Comparison of ENCODE assay signal across 18 cellular contexts in the genomic region with DNA sequence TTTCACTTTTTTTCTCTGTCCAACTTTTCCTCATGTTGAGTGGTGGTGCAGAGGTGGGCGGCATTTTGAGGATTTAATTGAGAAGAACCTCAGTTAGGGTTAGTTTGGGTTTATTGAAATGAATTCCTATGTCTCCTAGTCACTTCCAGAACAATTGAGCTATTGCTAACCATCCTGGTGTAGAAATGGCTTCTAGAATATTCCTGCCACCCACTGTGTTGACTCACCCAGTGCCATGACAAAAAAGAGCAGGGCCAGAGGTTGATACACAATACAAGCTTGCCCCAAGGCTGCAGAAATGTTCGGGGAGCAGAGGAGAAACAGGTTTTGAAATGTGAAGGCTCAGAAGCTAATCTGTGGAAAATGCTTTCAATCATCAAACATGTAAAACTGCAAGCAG.
A peak's percentile ranks its signal among the peaks of the same experiment; 100 is the strongest.
DNase-seq lines count a peak whose midpoint lies in the region; ATAC-seq, FAIRE-seq and TF ChIP-seq lines count a peak whose summit lies in the region.
"Had no signal": no experiment of that assay in that cellular context is flagged by ENCODE, and none has a peak within 500 bp of the region (broad histone marks: within the 10 kb centered on the region; RNA-seq: fewer than 3 reads in every experiment).

No MANE protein-coding gene starts in this region.

- H3K4me3 ChIP-seq in astrocyte (ENCODE audit: insufficient read depth, low read depth, low read length) (no peak overlapping the region), foreskin fibroblast (ENCODE audit: low read depth in 1 of 2, low read length in 2 of 2) (no peak overlapping the region), upper lobe of right lung (no peak overlapping the region)
- H3K4me3 ChIP-seq: BLaER1 treated with 17β-estradiol and CSF1 and Interleukin-3, amounts not matched to agents 10 nM and 100 nM; testis had no signal

- H3K9me3 Mint-ChIP-seq in HFFc6 (no peaks in the 10 kb centered on the region), astrocyte (ENCODE audit: unreplicated experiment) (peaks cover 2% of the 10 kb centered on the region)
- H3K9me3 Mint-ChIP-seq: activated T-helper 17 cell treated with anti-CD3 and anti-CD28 coated beads, Interleukin-2, amount 50 U/mL, for 72 hours had no signal

- H3K79me2 ChIP-seq in astrocyte (ENCODE audit: insufficient read depth, low read length), result no peaks in the 10 kb centered on the region

- H3K27ac Mint-ChIP-seq in HFFc6 (no peak overlapping the region; the same call in 1 of the 2 replicates), astrocyte (ENCODE audit: unreplicated experiment) (peak overlapping the region; percentile 15)
- H3K27ac Mint-ChIP-seq: activated T-helper 17 cell treated with anti-CD3 and anti-CD28 coated beads, Interleukin-2, amount 50 U/mL, for 72 hours; T-helper 17 cell had no signal

- H3K27ac ChIP-seq in astrocyte (ENCODE audit: low read depth, low read length), result no peak overlapping the region
- H3K27ac ChIP-seq in upper lobe of right lung, result no peak overlapping the region
- H3K27ac ChIP-seq: BLaER1 treated with 17β-estradiol and CSF1 and Interleukin-3, amounts not matched to agents 10 nM and 100 nM; testis had no signal

- DNase-seq in HFFc6 (peak; percentile 55), astrocyte (ENCODE audit: low read depth) (peak; percentile 63), foreskin fibroblast (peak; percentile 87 to 89), OCI-M1 (lab: John Stamatoyannopoulos, UW) (no peak), NCI-H128 (lab: John Stamatoyannopoulos, UW; ENCODE audit: unreplicated experiment) (no peak), upper lobe of right lung (no peak), pons (ENCODE audit: low spot score) (no peak)
- DNase-seq: left ventricle myocardium superior, SHP77 treated with DMSO at 0.1 percent for 48 hours, small intestine, T-helper 17 cell, testis had no signal

- H3K36me3 Mint-ChIP-seq in HFFc6 (ENCODE audit: low read depth) (peaks cover 6% of the 10 kb centered on the region), astrocyte (ENCODE audit: low read depth, unreplicated experiment) (no peaks in the 10 kb centered on the region)

- H4K20me1 ChIP-seq in astrocyte (ENCODE audit: insufficient read depth, low read length), result no peaks in the 10 kb centered on the region
- H4K20me1 ChIP-seq: BLaER1 treated with 17β-estradiol and CSF1 and Interleukin-3, amounts not matched to agents 10 nM and 100 nM had no signal

- H3K4me1 ChIP-seq in astrocyte (ENCODE audit: insufficient read depth, low read length) (peaks cover 13% of the 10 kb centered on the region), upper lobe of right lung (no peaks in the 10 kb centered on the region)
- H3K4me1 ChIP-seq: testis had no signal

- H2AFZ ChIP-seq in astrocyte (ENCODE audit: low read depth, low read length), result no peak overlapping the region

- H3K4me3 Mint-ChIP-seq in HFFc6, result no peak overlapping the region
- no peak overlapping the region for H3K4me3 Mint-ChIP-seq in astrocyte (ENCODE audit: unreplicated experiment)
- H3K4me3 Mint-ChIP-seq: activated T-helper 17 cell treated with anti-CD3 and anti-CD28 coated beads, Interleukin-2, amount 50 U/mL, for 72 hours; T-helper 17 cell had no signal

- H3K36me3 ChIP-seq in astrocyte (ENCODE audit: insufficient read depth, low read length) (no peaks in the 10 kb centered on the region), upper lobe of right lung (no peaks in the 10 kb centered on the region)
- H3K36me3 ChIP-seq: BLaER1 treated with 17β-estradiol and CSF1 and Interleukin-3, amounts not matched to agents 10 nM and 100 nM had no signal

- TF ChIP-seq CTCF in HFFc6 (IDR thresholded peaks at IDR 0.05), result no peak
- no peak for TF ChIP-seq CTCF in astrocyte (IDR thresholded peaks at IDR 0.05; ENCODE audit: insufficient read depth, low read depth, low read length)
- no peak for TF ChIP-seq CTCF in foreskin fibroblast (IDR thresholded peaks at IDR 0.05; ENCODE audit: low read depth, low read length)
- no peak for TF ChIP-seq CTCF in upper lobe of right lung (IDR thresholded peaks at IDR 0.05)

- no peak overlapping the region for H3K9ac ChIP-seq in astrocyte (ENCODE audit: low read length)
- H3K9ac ChIP-seq: BLaER1 treated with 17β-estradiol and CSF1 and Interleukin-3, amounts not matched to agents 10 nM and 100 nM had no signal

- no peak for FAIRE-seq in astrocyte (lab: Jason Lieb, UNC)
- FAIRE-seq: endometrium, GM18507, H54, small intestine had no signal

- H3K27me3 ChIP-seq in astrocyte (ENCODE audit: insufficient read depth, low read length), result no peaks in the 10 kb centered on the region
- H3K27me3 ChIP-seq in upper lobe of right lung, result no peaks in the 10 kb centered on the region
- H3K27me3 ChIP-seq: BLaER1 treated with 17β-estradiol and CSF1 and Interleukin-3, amounts not matched to agents 10 nM and 100 nM; testis had no signal

- H3K9me3 ChIP-seq in astrocyte (ENCODE audit: insufficient read depth, low read depth, low read length) (no peaks in the 10 kb centered on the region), upper lobe of right lung (no peaks in the 10 kb centered on the region)
- H3K9me3 ChIP-seq: testis had no signal

- H3K4me1 Mint-ChIP-seq in HFFc6 (ENCODE audit: low read depth) (peaks cover 25% of the 10 kb centered on the region), astrocyte (ENCODE audit: low read depth, unreplicated experiment) (peaks cover 8% of the 10 kb centered on the region)

- no peak for ATAC-seq in upper lobe of right lung
- ATAC-seq: activated CD4-positive, CD25-positive, alpha-beta regulatory T cell treated with anti-CD3 and anti-CD28 coated beads, Interleukin-2, amount 50 U/mL, for 24 hours; activated T-helper 17 cell treated with anti-CD3 and anti-CD28 coated beads, Interleukin-2, amount 50 U/mL, for 72 hours; left ventricle myocardium superior; T-helper 17 cell had no signal

- H3K27me3 Mint-ChIP-seq in HFFc6 (ENCODE audit: insufficient read depth) (no peaks in the 10 kb centered on the region; the same call in 1 of the 2 replicates), astrocyte (ENCODE audit: low read depth, unreplicated experiment) (no peaks in the 10 kb centered on the region)
- H3K27me3 Mint-ChIP-seq: activated T-helper 17 cell treated with anti-CD3 and anti-CD28 coated beads, Interleukin-2, amount 50 U/mL, for 72 hours; T-helper 17 cell had no signal

- intact Hi-C loops in upper lobe of right lung (cut with DNase I), result no loop called here

- peak overlapping the region; percentile 31 for H3K4me2 ChIP-seq in astrocyte (ENCODE audit: low read length)
- H3K4me2 ChIP-seq: BLaER1 treated with 17β-estradiol and CSF1 and Interleukin-3, amounts not matched to agents 10 nM and 100 nM had no signal

Comparison
In these comparisons a context has a peak if more than half of its experiments do, and no peak if none do; other contexts are left out.
1. DNase-seq: peak in HFFc6 (single experiment), astrocyte (single experiment) and foreskin fibroblast (2 of 2); none in OCI-M1 (single experiment), NCI-H128 (single experiment), upper lobe of right lung (single experiment) and pons (single experiment).